In genomic region chr6:131770776-131771175, GRCh38 we compare ENCODE assay signal across 1 cellular context.
TF ChIP-seq lines count a peak whose summit lies in the region.

No MANE protein-coding gene starts in this region.

TF ChIP-seq in GM23338, 12 proteins besides CTCF, POLR2A, EP300 and RAD21:
- TF ChIP-seq STAT1 (IDR thresholded peaks at IDR 0.05; ENCODE audit: unreplicated experiment): no peak
- no peak for TF ChIP-seq EZH2 (IDR thresholded peaks at IDR 0.05; ENCODE audit: low read depth, unreplicated experiment)
- TF ChIP-seq CREB1 (CRISPR knock-in tag; IDR thresholded peaks at IDR 0.05; ENCODE audit: low read depth): no peak
- no peak for TF ChIP-seq POLR2AphosphoS5 (IDR thresholded peaks at IDR 0.05; ENCODE audit: low read depth)
- no peak for TF ChIP-seq ZNF462 (CRISPR knock-in tag; IDR thresholded peaks at IDR 0.05)
- no peak for TF ChIP-seq ZNF331 (CRISPR knock-in tag; IDR thresholded peaks at IDR 0.05; ENCODE audit: low read depth)
